Comparison of ENCODE assay signal across 8 cellular contexts in genomic region chr1:153782648-153783047, GRCh38. TPM values are rescaled to one million over a fixed set of nuclear protein-coding genes. Genes with fewer than 3 reads are reported as not detected.
DNase-seq lines count a peak whose midpoint lies in the region; ATAC-seq and TF ChIP-seq lines count a peak whose summit lies in the region.
"Not testable (repeated sequence)": the region's sequence is repeated elsewhere in the genome, so short reads cannot be mapped to it uniquely, and the experiment has no call there.

No MANE protein-coding gene starts in this region.

- H3K9me3 Mint-ChIP-seq in activated naive CD8-positive, alpha-beta T cell treated with anti-CD3 and anti-CD28 coated beads for 36 hours; nephron; stimulated activated naive B cell treated with anti-CD40 and anti-IgM and Interleukin-4, amounts not matched to agents 10 μg/mL and 1 μg/mL and 100 μg/mL, for 72 hours: not testable (repeated sequence)

- H3K4me2 ChIP-seq in SU-DHL-6 (ENCODE audit: low read depth, low read length, poor library complexity, severe bottlenecking), result peak overlapping the region; percentile 86

- H3F3A ChIP-seq in SU-DHL-6 (ENCODE audit: insufficient read depth), result not testable (repeated sequence)

- H3K4me1 Mint-ChIP-seq in activated naive CD8-positive, alpha-beta T cell treated with anti-CD3 and anti-CD28 coated beads for 36 hours; nephron: not testable (repeated sequence)
- peaks cover 5 to 27% of the 10 kb centered on the region in 2 donors for H3K4me1 Mint-ChIP-seq in stimulated activated naive B cell treated with anti-CD40 and anti-IgM and Interleukin-4, amounts not matched to agents 10 μg/mL and 1 μg/mL and 100 μg/mL, for 72 hours

- CTCF ChIA-PET in AG04450 (lab: Charles Lee), result not testable (repeated sequence)

- H3K27me3 Mint-ChIP-seq in activated naive CD8-positive, alpha-beta T cell treated with anti-CD3 and anti-CD28 coated beads for 36 hours; nephron (ENCODE audit: low read depth); stimulated activated naive B cell treated with anti-CD40 and anti-IgM and Interleukin-4, amounts not matched to agents 10 μg/mL and 1 μg/mL and 100 μg/mL, for 72 hours: not testable (repeated sequence)

- H3K27ac Mint-ChIP-seq in activated naive CD8-positive, alpha-beta T cell treated with anti-CD3 and anti-CD28 coated beads for 36 hours, result peak overlapping the region; percentile 92
- H3K27ac Mint-ChIP-seq in nephron, result peak overlapping the region; percentile 97 to 99 (median 99)
- peak overlapping the region; percentile 97 for H3K27ac Mint-ChIP-seq in stimulated activated naive B cell treated with anti-CD40 and anti-IgM and Interleukin-4, amounts not matched to agents 10 μg/mL and 1 μg/mL and 100 μg/mL, for 72 hours

- H3K36me3 Mint-ChIP-seq in activated naive CD8-positive, alpha-beta T cell treated with anti-CD3 and anti-CD28 coated beads for 36 hours; nephron (ENCODE audit: low read depth): not testable (repeated sequence)
- H3K36me3 Mint-ChIP-seq in stimulated activated naive B cell treated with anti-CD40 and anti-IgM and Interleukin-4, amounts not matched to agents 10 μg/mL and 1 μg/mL and 100 μg/mL, for 72 hours, result peaks cover 7 to 13% of the 10 kb centered on the region in 2 donors

- peak overlapping the region; percentile 79 for H3K9ac ChIP-seq in SU-DHL-6 (ENCODE audit: low read length)
- H3K9ac ChIP-seq in iPS-18a (ENCODE audit: low read length), result not testable (repeated sequence)

- H3K27ac ChIP-seq in AG04450 (ENCODE audit: low read depth, low read length) (peak overlapping the region; percentile 94), HL-60 (replicated peaks) (peak overlapping the region; percentile 90)
- not testable (repeated sequence) for H3K27ac ChIP-seq in SU-DHL-6 (ENCODE audit: low read depth, low read length); effector memory CD4-positive, alpha-beta T cell (ENCODE audit: insufficient read depth, low read length, poor library complexity, severe bottlenecking); iPS-18a (ENCODE audit: low read length)

- POLR2A ChIA-PET in AG04450 (lab: Yijun Ruan, JAX), result not testable (repeated sequence)

- DNase-seq in AG04450 (ENCODE audit: low read depth, low spot score); HL-60 (ENCODE audit: low read depth in 1 of 2, low spot score in 1 of 2); activated naive CD8-positive, alpha-beta T cell treated with anti-CD3 and anti-CD28 coated beads for 36 hours; effector memory CD4-positive, alpha-beta T cell; stimulated activated naive B cell treated with anti-CD40 and anti-IgM and Interleukin-4, amounts not matched to agents 10 μg/mL and 1 μg/mL and 100 μg/mL, for 72 hours: not testable (repeated sequence)

- H3K79me2 ChIP-seq in SU-DHL-6 (ENCODE audit: insufficient read depth, low read length), result not testable (repeated sequence)

- H3K4me1 ChIP-seq in effector memory CD4-positive, alpha-beta T cell (ENCODE audit: control insufficient read depth, insufficient read depth, low read length, poor library complexity, severe bottlenecking); iPS-18a (ENCODE audit: control insufficient read depth, low read depth, low read length): not testable (repeated sequence)

- peak overlapping the region; percentile 93 for H3K4me3 Mint-ChIP-seq in activated naive CD8-positive, alpha-beta T cell treated with anti-CD3 and anti-CD28 coated beads for 36 hours
- peak overlapping the region; percentile 90 to 94 (median 90) for H3K4me3 Mint-ChIP-seq in nephron
- peak overlapping the region; percentile 93 to 97 for H3K4me3 Mint-ChIP-seq in stimulated activated naive B cell treated with anti-CD40 and anti-IgM and Interleukin-4, amounts not matched to agents 10 μg/mL and 1 μg/mL and 100 μg/mL, for 72 hours

- not testable (repeated sequence) for TF ChIP-seq CTCF in AG04450 (IDR thresholded peaks at IDR 0.05; ENCODE audit: low read depth, low read length); HL-60 (IDR thresholded peaks at IDR 0.05; ENCODE audit: insufficient read depth, low read length); SU-DHL-6 (IDR thresholded peaks at IDR 0.05; ENCODE audit: insufficient read depth, low read length, poor library complexity, severe bottlenecking); nephron (IDR thresholded peaks at IDR 0.05; ENCODE audit: unreplicated experiment in 3 of 3)

- H3K27me3 ChIP-seq in AG04450 (ENCODE audit: control insufficient read depth, insufficient read depth, low read length); HL-60 (ENCODE audit: insufficient read depth, poor library complexity, severe bottlenecking); SU-DHL-6 (ENCODE audit: low read length); effector memory CD4-positive, alpha-beta T cell (replicated peaks; ENCODE audit: control insufficient read depth, insufficient read depth, low read length, poor library complexity, severe bottlenecking); iPS-18a (ENCODE audit: control insufficient read depth, insufficient read depth, low read length): not testable (repeated sequence)

- H3K4me3 ChIP-seq in AG04450 (ENCODE audit: low read depth, low read length) (peak overlapping the region; percentile 70), HL-60 (replicated peaks; ENCODE audit: insufficient read depth, low read length) (peak overlapping the region; percentile 54), SU-DHL-6 (ENCODE audit: insufficient read depth, low read length, poor library complexity, severe bottlenecking) (peak overlapping the region; percentile 61), iPS-18a (ENCODE audit: low read length) (peak overlapping the region; percentile 76)
- H3K4me3 ChIP-seq in effector memory CD4-positive, alpha-beta T cell (ENCODE audit: insufficient read depth, low read depth, low read length, poor library complexity, severe bottlenecking), result peak overlapping the region; percentile 81

- ATAC-seq in stimulated activated naive B cell treated with anti-CD40 and anti-IgM and Interleukin-4, amounts not matched to agents 10 μg/mL and 1 μg/mL and 100 μg/mL, for 72 hours (replicated peaks), result not testable (repeated sequence)

- not testable (repeated sequence) for H3K9me3 ChIP-seq in AG04450 (ENCODE audit: control insufficient read depth, insufficient read depth, low read length); SU-DHL-6 (ENCODE audit: insufficient read depth, low read length); effector memory CD4-positive, alpha-beta T cell (ENCODE audit: control insufficient read depth, low read length); iPS-18a (ENCODE audit: control insufficient read depth, low read depth, low read length)

- not testable (repeated sequence) for H3K9me2 ChIP-seq in SU-DHL-6 (replicated peaks; ENCODE audit: insufficient read depth, low read length)

- not testable (repeated sequence) for H3K36me3 ChIP-seq in SU-DHL-6 (ENCODE audit: low read length); effector memory CD4-positive, alpha-beta T cell (ENCODE audit: control insufficient read depth, insufficient read depth, low read length); iPS-18a (ENCODE audit: control insufficient read depth, low read depth, low read length)

- not testable (repeated sequence) for H2AFZ ChIP-seq in SU-DHL-6 (ENCODE audit: low read depth, low read length, severe bottlenecking)

- H4K20me1 ChIP-seq in SU-DHL-6 (ENCODE audit: low read depth, low read length), result not testable (repeated sequence)

RNA-seq across cellular contexts. Expression of gene SLC27A3, which starts 7.4 kb away (rescaled TPM):
- polyA plus RNA-seq in AG04450 (2011; rRNA removed), result 9.9 and 14.3 TPM in 2 replicates
- 12.6 and 12.9 TPM in 2 replicates for polyA minus RNA-seq in AG04450 (2011; rRNA and poly(A)+ RNA removed)
- 1 to 10 TPM; 6.4 to 6.9 TPM for total RNA-seq in activated naive CD8-positive, alpha-beta T cell treated with anti-CD3 and anti-CD28 coated beads for 36 hours

RNA-seq across cellular contexts. Expression of gene INTS3, which starts 54.8 kb away (rescaled TPM):
- 44.5 and 45.1 TPM in 2 replicates for polyA plus RNA-seq in AG04450 (2011; rRNA removed)
- 42.7 and 45.2 TPM in 2 replicates for polyA minus RNA-seq in AG04450 (2011; rRNA and poly(A)+ RNA removed)
- 10 to 100 TPM; 47.9 to 48.0 TPM for total RNA-seq in activated naive CD8-positive, alpha-beta T cell treated with anti-CD3 and anti-CD28 coated beads for 36 hours
